Comparison of ENCODE assay signal across 1 cellular context in the genomic region with DNA sequence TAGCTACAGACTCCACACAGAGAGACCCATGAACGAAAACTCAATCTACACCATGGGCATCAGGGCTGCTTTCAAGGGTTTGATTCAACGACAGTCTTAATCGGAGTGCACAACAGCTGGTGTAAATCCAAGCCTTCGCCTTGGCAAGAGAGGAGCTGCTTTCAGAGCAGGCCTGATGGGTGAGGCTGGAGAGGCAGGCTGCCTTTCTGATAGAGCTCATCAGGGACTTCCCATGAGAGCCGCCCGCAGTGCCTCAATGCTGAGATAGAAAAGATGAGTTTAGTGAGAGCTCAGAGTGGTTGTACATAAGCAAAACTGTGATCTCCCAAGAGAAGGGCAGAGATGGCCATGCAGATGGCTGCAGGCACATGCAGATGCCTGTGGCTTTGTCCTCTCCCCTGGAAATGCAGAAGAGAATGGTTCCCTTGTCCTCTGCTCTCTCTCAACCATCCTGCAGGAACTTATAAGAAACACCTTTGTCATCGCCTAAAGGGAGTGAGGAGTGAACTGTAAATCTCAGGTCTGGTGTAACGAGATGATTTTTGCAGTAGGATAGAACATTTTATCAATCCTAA.
TF ChIP-seq lines count a peak whose summit lies in the region.

No MANE protein-coding gene starts in this region.

TF ChIP-seq in IMR-90, 13 proteins besides CTCF, POLR2A, EP300 and RAD21:
- no peak for TF ChIP-seq NFE2L2 (IDR thresholded peaks at IDR 0.05; ENCODE audit: low read depth, low read length)
- no peak for TF ChIP-seq USF2 (IDR thresholded peaks at IDR 0.05; ENCODE audit: low read depth, low read length)
- TF ChIP-seq MAZ (IDR thresholded peaks at IDR 0.05; ENCODE audit: borderline replicate concordance, low read depth, low read length), result no peak
TF ChIP-seq in IMR-90: peak in this region for 0.
